35 cellular contexts compared by ENCODE assay signal in genomic region chr20:9388160-9388825, GRCh38.
"Had no signal": no experiment of that assay in that cellular context is flagged by ENCODE, and none has a peak within 500 bp of the region (broad histone marks: within the 10 kb centered on the region; RNA-seq: fewer than 3 reads in every experiment).

No MANE protein-coding gene starts in this region.

- H3K4me1 ChIP-seq: foreskin keratinocyte, gastrocnemius medialis had no signal

- DNase-seq: activated B cell treated with CpG ODN at 0.5 μM for 24 hours; activated CD4-positive, alpha-beta memory T cell treated with anti-CD3 and anti-CD28 coated beads for 36 hours; activated CD4-positive, alpha-beta T cell treated with anti-CD3 and anti-CD28 coated beads for 36 hours; activated CD4-positive, alpha-beta T cell treated with anti-CD3 and anti-CD28 coated beads, Interleukin-2, amount 10 ng/mL, durations not matched to agents 24 days and 14 days; activated CD4-positive, CD25-positive, alpha-beta regulatory T cell treated with anti-CD3 and anti-CD28 coated beads, Interleukin-2, amount 50 U/mL, for 72 hours; activated CD8-positive, alpha-beta memory T cell treated with anti-CD3 and anti-CD28 coated beads, Interleukin-2, amount 10 ng/mL, durations not matched to agents 7 days and 5 days; activated CD8-positive, alpha-beta memory T cell treated with anti-CD3 and anti-CD28 coated beads, Interleukin-2, amount 50 U/mL, for 4 hours; activated CD8-positive, alpha-beta T cell treated with anti-CD3 and anti-CD28 coated beads, Interleukin-2, amount 10 ng/mL, durations not matched to agents 7 days and 5 days; activated gamma-delta T cell; activated naive CD4-positive, alpha-beta T cell; activated naive CD4-positive, alpha-beta T cell treated with anti-CD3 and anti-CD28 coated beads, Interleukin-2, amount 10 ng/mL, durations not matched to agents 7 days and 5 days; activated naive CD8-positive, alpha-beta T cell treated with anti-CD3 and anti-CD28 coated beads, Interleukin-2, amount 10 ng/mL, durations not matched to agents 7 days and 5 days; activated T-cell treated with anti-CD3 and anti-CD28 coated beads, Interleukin-2, amount 50 U/mL, for 1 hour; activated T-cell treated with anti-CD3 and anti-CD28 coated beads, Interleukin-2, amount 50 U/mL, for 72 hours; amniotic stem cell; anterior cingulate cortex; brain microvascular endothelial cell; dorsolateral prefrontal cortex; effector memory CD4-positive, alpha-beta T cell; endodermal cell; erythroblast; foreskin keratinocyte; gastrocnemius medialis; glutamatergic neuron; heart left ventricle; T-helper 1 cell; T-helper 17 cell; T1000; WERI-Rb-1 had no signal

- H3K27ac Mint-ChIP-seq: activated B cell treated with CpG ODN at 0.5 μM for 24 hours; activated CD4-positive, alpha-beta memory T cell treated with anti-CD3 and anti-CD28 coated beads for 36 hours; activated CD4-positive, alpha-beta T cell treated with anti-CD3 and anti-CD28 coated beads for 36 hours; activated CD4-positive, alpha-beta T cell treated with anti-CD3 and anti-CD28 coated beads, Interleukin-2, amount 10 ng/mL, durations not matched to agents 24 days and 14 days; activated CD8-positive, alpha-beta memory T cell treated with anti-CD3 and anti-CD28 coated beads, Interleukin-2, amount 10 ng/mL, durations not matched to agents 7 days and 5 days; activated CD8-positive, alpha-beta T cell treated with anti-CD3 and anti-CD28 coated beads, Interleukin-2, amount 10 ng/mL, durations not matched to agents 7 days and 5 days; activated naive CD4-positive, alpha-beta T cell treated with anti-CD3 and anti-CD28 coated beads, Interleukin-2, amount 10 ng/mL, durations not matched to agents 7 days and 5 days; activated naive CD4-positive, alpha-beta T cell treated with anti-CD3 and anti-CD28 coated beads, Interleukin-2, amount 50 U/mL, for 72 hours; activated naive CD8-positive, alpha-beta T cell treated with anti-CD3 and anti-CD28 coated beads, Interleukin-2, amount 10 ng/mL, durations not matched to agents 7 days and 5 days; activated T-cell treated with anti-CD3 and anti-CD28 coated beads, Interleukin-2, amount 50 U/mL, for 72 hours; dendritic cell treated with granulocyte-macrophage colony-stimulating factor and Interleukin-4, amounts not matched to agents 40 ng/mL and 50 ng/mL, for 4 days; endodermal cell; T-helper 17 cell; T-helper 2 cell treated with Interferon-gamma antibody and Interleukin-4, amounts not matched to agents 5 μg/mL and 100 μg/mL, for 36 hours had no signal

- H3K9me3 Mint-ChIP-seq: activated B cell treated with CpG ODN at 0.5 μM for 24 hours; activated CD4-positive, alpha-beta memory T cell treated with anti-CD3 and anti-CD28 coated beads for 36 hours; activated CD4-positive, alpha-beta T cell treated with anti-CD3 and anti-CD28 coated beads, Interleukin-2, amount 10 ng/mL, durations not matched to agents 24 days and 14 days; central memory CD8-positive, alpha-beta T cell; T-helper 2 cell treated with Interferon-gamma antibody and Interleukin-4, amounts not matched to agents 5 μg/mL and 100 μg/mL, for 36 hours had no signal

- H3K27me3 Mint-ChIP-seq: activated B cell treated with CpG ODN at 0.5 μM for 24 hours; activated CD4-positive, alpha-beta memory T cell treated with anti-CD3 and anti-CD28 coated beads for 36 hours; activated CD4-positive, alpha-beta T cell treated with anti-CD3 and anti-CD28 coated beads for 36 hours; activated CD4-positive, alpha-beta T cell treated with anti-CD3 and anti-CD28 coated beads, Interleukin-2, amount 10 ng/mL, durations not matched to agents 24 days and 14 days; activated CD8-positive, alpha-beta memory T cell treated with anti-CD3 and anti-CD28 coated beads, Interleukin-2, amount 10 ng/mL, durations not matched to agents 7 days and 5 days; activated naive CD4-positive, alpha-beta T cell treated with anti-CD3 and anti-CD28 coated beads, Interleukin-2, amount 10 ng/mL, durations not matched to agents 7 days and 5 days; activated naive CD8-positive, alpha-beta T cell treated with anti-CD3 and anti-CD28 coated beads, Interleukin-2, amount 10 ng/mL, durations not matched to agents 7 days and 5 days; central memory CD8-positive, alpha-beta T cell; T-helper 17 cell had no signal

- H3K36me3 ChIP-seq: brain microvascular endothelial cell, gastrocnemius medialis, WERI-Rb-1 had no signal

- ATAC-seq: activated CD4-positive, alpha-beta T cell treated with anti-CD3 and anti-CD28 coated beads for 36 hours; activated CD8-positive, alpha-beta memory T cell treated with anti-CD3 and anti-CD28 coated beads, Interleukin-2, amount 10 ng/mL, durations not matched to agents 7 days and 5 days; activated CD8-positive, alpha-beta T cell treated with anti-CD3 and anti-CD28 coated beads, Interleukin-2, amount 10 ng/mL, durations not matched to agents 7 days and 5 days; activated naive CD4-positive, alpha-beta T cell treated with anti-CD3 and anti-CD28 coated beads, Interleukin-2, amount 50 U/mL, for 72 hours; activated T-cell treated with anti-CD3 and anti-CD28 coated beads, Interleukin-2, amount 50 U/mL, for 72 hours; foreskin keratinocyte; gastrocnemius medialis; heart left ventricle; T-helper 17 cell had no signal

- H3K27me3 ChIP-seq: brain microvascular endothelial cell, dorsolateral prefrontal cortex, esophagus muscularis mucosa, foreskin keratinocyte, gastrocnemius medialis, heart left ventricle had no signal

- H3K4me3 Mint-ChIP-seq: activated B cell treated with CpG ODN at 0.5 μM for 24 hours; activated CD4-positive, alpha-beta memory T cell treated with anti-CD3 and anti-CD28 coated beads for 36 hours; activated CD4-positive, alpha-beta T cell treated with anti-CD3 and anti-CD28 coated beads for 36 hours; activated CD4-positive, alpha-beta T cell treated with anti-CD3 and anti-CD28 coated beads, Interleukin-2, amount 10 ng/mL, durations not matched to agents 24 days and 14 days; activated CD8-positive, alpha-beta memory T cell treated with anti-CD3 and anti-CD28 coated beads, Interleukin-2, amount 10 ng/mL, durations not matched to agents 7 days and 5 days; activated CD8-positive, alpha-beta T cell treated with anti-CD3 and anti-CD28 coated beads, Interleukin-2, amount 10 ng/mL, durations not matched to agents 7 days and 5 days; activated naive CD4-positive, alpha-beta T cell treated with anti-CD3 and anti-CD28 coated beads, Interleukin-2, amount 10 ng/mL, durations not matched to agents 7 days and 5 days; activated naive CD8-positive, alpha-beta T cell treated with anti-CD3 and anti-CD28 coated beads, Interleukin-2, amount 10 ng/mL, durations not matched to agents 7 days and 5 days; activated T-cell treated with anti-CD3 and anti-CD28 coated beads, Interleukin-2, amount 50 U/mL, for 72 hours; central memory CD8-positive, alpha-beta T cell; dendritic cell treated with granulocyte-macrophage colony-stimulating factor and Interleukin-4, amounts not matched to agents 40 ng/mL and 50 ng/mL, for 4 days; endodermal cell; T-helper 17 cell; T-helper 2 cell treated with Interferon-gamma antibody and Interleukin-4, amounts not matched to agents 5 μg/mL and 100 μg/mL, for 36 hours had no signal

- H3K4me3 ChIP-seq: coronary artery, dorsolateral prefrontal cortex, esophagus muscularis mucosa, gastrocnemius medialis, heart left ventricle had no signal

- H3K9me3 ChIP-seq: esophagus muscularis mucosa, gastrocnemius medialis, heart left ventricle had no signal

- H3K27ac ChIP-seq: brain microvascular endothelial cell, dorsolateral prefrontal cortex, esophagus muscularis mucosa, foreskin keratinocyte, gastrocnemius medialis, heart left ventricle, WERI-Rb-1 had no signal

- H3K36me3 Mint-ChIP-seq: activated CD4-positive, alpha-beta memory T cell treated with anti-CD3 and anti-CD28 coated beads for 36 hours; activated CD8-positive, alpha-beta memory T cell treated with anti-CD3 and anti-CD28 coated beads, Interleukin-2, amount 10 ng/mL, durations not matched to agents 7 days and 5 days; activated naive CD4-positive, alpha-beta T cell treated with anti-CD3 and anti-CD28 coated beads, Interleukin-2, amount 10 ng/mL, durations not matched to agents 7 days and 5 days; activated naive CD8-positive, alpha-beta T cell treated with anti-CD3 and anti-CD28 coated beads, Interleukin-2, amount 10 ng/mL, durations not matched to agents 7 days and 5 days had no signal

- H3K4me1 Mint-ChIP-seq: activated B cell treated with CpG ODN at 0.5 μM for 24 hours; activated CD4-positive, alpha-beta T cell treated with anti-CD3 and anti-CD28 coated beads for 36 hours; activated CD4-positive, alpha-beta T cell treated with anti-CD3 and anti-CD28 coated beads, Interleukin-2, amount 10 ng/mL, durations not matched to agents 24 days and 14 days; activated CD8-positive, alpha-beta memory T cell treated with anti-CD3 and anti-CD28 coated beads, Interleukin-2, amount 10 ng/mL, durations not matched to agents 7 days and 5 days; activated naive CD4-positive, alpha-beta T cell treated with anti-CD3 and anti-CD28 coated beads, Interleukin-2, amount 10 ng/mL, durations not matched to agents 7 days and 5 days; activated naive CD8-positive, alpha-beta T cell treated with anti-CD3 and anti-CD28 coated beads, Interleukin-2, amount 10 ng/mL, durations not matched to agents 7 days and 5 days; endodermal cell; T-helper 17 cell had no signal
